In genomic region chr16:74625500-74626350, GRCh38 we compare ENCODE assay signal across 2 cellular contexts.
A peak's percentile ranks its signal among the peaks of the same experiment; 100 is the strongest.
TF ChIP-seq lines count a peak whose summit lies in the region.

No MANE protein-coding gene starts in this region.

TF ChIP-seq in liver, 16 proteins besides CTCF, POLR2A, EP300 and RAD21:
- TF ChIP-seq NR2F2 (IDR thresholded peaks at IDR 0.05) (no peak), EGR1 (IDR thresholded peaks at IDR 0.05; ENCODE audit: low read depth in 2 of 2) (no peak), MAX (IDR thresholded peaks at IDR 0.05) (peak; percentile 5), REST (IDR thresholded peaks at IDR 0.05) (no peak), GABPA (IDR thresholded peaks at IDR 0.05 in 1 of 2, conservative IDR thresholded peaks at IDR 0.05 in 1 of 2) (no peak), JUND (IDR thresholded peaks at IDR 0.05) (peak in 1 of 2 donors; percentile 21), FOXA2 (IDR thresholded peaks at IDR 0.05) (no peak), SP1 (IDR thresholded peaks at IDR 0.05) (peak; percentile 20), YY1 (IDR thresholded peaks at IDR 0.05) (peak; percentile 90), ATF3 (IDR thresholded peaks at IDR 0.05) (no peak), TAF1 (conservative IDR thresholded peaks at IDR 0.05) (no peak), ZBTB33 (IDR thresholded peaks at IDR 0.05) (no peak), FOXA1 (IDR thresholded peaks at IDR 0.05) (no peak), HNF4G (IDR thresholded peaks at IDR 0.05) (peak; percentile 29), HNF4A (conservative IDR thresholded peaks at IDR 0.05) (peak; percentile 48), RXRA (IDR thresholded peaks at IDR 0.05) (peak; percentile 64 to 66)
TF ChIP-seq in liver: peak in this region for 7.

TF ChIP-seq in HepG2, 621 proteins besides CTCF, POLR2A, EP300 and RAD21:
- no peak for TF ChIP-seq ZNF589 (CRISPR knock-in tag; conservative IDR thresholded peaks at IDR 0.05)
- TF ChIP-seq ZNF883 (CRISPR knock-in tag; IDR thresholded peaks at IDR 0.05; ENCODE audit: not compliant biosample characterization): no peak
- TF ChIP-seq ZNF468 (CRISPR knock-in tag; IDR thresholded peaks at IDR 0.05): no peak
- TF ChIP-seq ZNF850 (CRISPR knock-in tag; conservative IDR thresholded peaks at IDR 0.05): no peak
- no peak for TF ChIP-seq CENPBD1 (CRISPR knock-in tag; IDR thresholded peaks at IDR 0.05; ENCODE audit: borderline replicate concordance, low read depth)
- TF ChIP-seq ATF6 (CRISPR knock-in tag; conservative IDR thresholded peaks at IDR 0.05): no peak
- no peak for TF ChIP-seq YY1 (IDR thresholded peaks at IDR 0.05; ENCODE audit: insufficient read depth, insufficient replicate concordance, low read depth, low read length)
- TF ChIP-seq JDP2 (CRISPR knock-in tag; IDR thresholded peaks at IDR 0.05; ENCODE audit: borderline replicate concordance): no peak
- TF ChIP-seq HIVEP1 (CRISPR knock-in tag; IDR thresholded peaks at IDR 0.05): no peak
- no peak for TF ChIP-seq BORCS8-MEF2B (CRISPR knock-in tag; IDR thresholded peaks at IDR 0.05)
- no peak for TF ChIP-seq ZBTB10 (CRISPR knock-in tag; IDR thresholded peaks at IDR 0.05; ENCODE audit: borderline replicate concordance)
- no peak for TF ChIP-seq ZNF3 (CRISPR knock-in tag; IDR thresholded peaks at IDR 0.05)
- no peak for TF ChIP-seq RXRA (CRISPR knock-in tag; IDR thresholded peaks at IDR 0.05)
- no peak for TF ChIP-seq ZNF556 (CRISPR knock-in tag; IDR thresholded peaks at IDR 0.05; ENCODE audit: borderline replicate concordance)
- no peak for TF ChIP-seq MTA3 (CRISPR knock-in tag; IDR thresholded peaks at IDR 0.05)
- TF ChIP-seq RFXANK (CRISPR knock-in tag; IDR thresholded peaks at IDR 0.05): no peak
